1 cellular context compared by ENCODE assay signal in the genomic region with DNA sequence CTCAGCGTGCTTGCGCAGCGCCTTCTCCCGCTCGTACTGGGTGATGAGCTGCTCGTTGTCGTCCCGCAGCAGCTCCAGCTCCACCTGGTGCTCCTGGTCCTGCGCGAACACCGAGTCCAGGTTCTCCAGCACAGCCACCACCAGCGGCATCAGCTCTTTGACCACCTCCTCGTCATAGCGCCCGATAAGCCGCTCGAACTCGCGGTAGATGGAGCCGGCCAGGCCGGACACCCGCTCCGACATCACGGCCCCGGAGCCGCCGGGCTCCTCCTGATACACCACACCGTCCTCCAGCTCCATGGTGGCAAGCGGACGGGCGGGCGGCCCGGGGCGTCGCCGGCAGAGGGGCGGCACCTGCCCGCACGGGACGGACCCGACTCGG.
TF ChIP-seq lines count a peak whose summit lies in the region.

No MANE protein-coding gene starts in this region.

TF ChIP-seq in HepG2, 621 proteins besides CTCF, POLR2A, EP300 and RAD21 (continued from another document and continues in another):
- TF ChIP-seq, protein P1, sequence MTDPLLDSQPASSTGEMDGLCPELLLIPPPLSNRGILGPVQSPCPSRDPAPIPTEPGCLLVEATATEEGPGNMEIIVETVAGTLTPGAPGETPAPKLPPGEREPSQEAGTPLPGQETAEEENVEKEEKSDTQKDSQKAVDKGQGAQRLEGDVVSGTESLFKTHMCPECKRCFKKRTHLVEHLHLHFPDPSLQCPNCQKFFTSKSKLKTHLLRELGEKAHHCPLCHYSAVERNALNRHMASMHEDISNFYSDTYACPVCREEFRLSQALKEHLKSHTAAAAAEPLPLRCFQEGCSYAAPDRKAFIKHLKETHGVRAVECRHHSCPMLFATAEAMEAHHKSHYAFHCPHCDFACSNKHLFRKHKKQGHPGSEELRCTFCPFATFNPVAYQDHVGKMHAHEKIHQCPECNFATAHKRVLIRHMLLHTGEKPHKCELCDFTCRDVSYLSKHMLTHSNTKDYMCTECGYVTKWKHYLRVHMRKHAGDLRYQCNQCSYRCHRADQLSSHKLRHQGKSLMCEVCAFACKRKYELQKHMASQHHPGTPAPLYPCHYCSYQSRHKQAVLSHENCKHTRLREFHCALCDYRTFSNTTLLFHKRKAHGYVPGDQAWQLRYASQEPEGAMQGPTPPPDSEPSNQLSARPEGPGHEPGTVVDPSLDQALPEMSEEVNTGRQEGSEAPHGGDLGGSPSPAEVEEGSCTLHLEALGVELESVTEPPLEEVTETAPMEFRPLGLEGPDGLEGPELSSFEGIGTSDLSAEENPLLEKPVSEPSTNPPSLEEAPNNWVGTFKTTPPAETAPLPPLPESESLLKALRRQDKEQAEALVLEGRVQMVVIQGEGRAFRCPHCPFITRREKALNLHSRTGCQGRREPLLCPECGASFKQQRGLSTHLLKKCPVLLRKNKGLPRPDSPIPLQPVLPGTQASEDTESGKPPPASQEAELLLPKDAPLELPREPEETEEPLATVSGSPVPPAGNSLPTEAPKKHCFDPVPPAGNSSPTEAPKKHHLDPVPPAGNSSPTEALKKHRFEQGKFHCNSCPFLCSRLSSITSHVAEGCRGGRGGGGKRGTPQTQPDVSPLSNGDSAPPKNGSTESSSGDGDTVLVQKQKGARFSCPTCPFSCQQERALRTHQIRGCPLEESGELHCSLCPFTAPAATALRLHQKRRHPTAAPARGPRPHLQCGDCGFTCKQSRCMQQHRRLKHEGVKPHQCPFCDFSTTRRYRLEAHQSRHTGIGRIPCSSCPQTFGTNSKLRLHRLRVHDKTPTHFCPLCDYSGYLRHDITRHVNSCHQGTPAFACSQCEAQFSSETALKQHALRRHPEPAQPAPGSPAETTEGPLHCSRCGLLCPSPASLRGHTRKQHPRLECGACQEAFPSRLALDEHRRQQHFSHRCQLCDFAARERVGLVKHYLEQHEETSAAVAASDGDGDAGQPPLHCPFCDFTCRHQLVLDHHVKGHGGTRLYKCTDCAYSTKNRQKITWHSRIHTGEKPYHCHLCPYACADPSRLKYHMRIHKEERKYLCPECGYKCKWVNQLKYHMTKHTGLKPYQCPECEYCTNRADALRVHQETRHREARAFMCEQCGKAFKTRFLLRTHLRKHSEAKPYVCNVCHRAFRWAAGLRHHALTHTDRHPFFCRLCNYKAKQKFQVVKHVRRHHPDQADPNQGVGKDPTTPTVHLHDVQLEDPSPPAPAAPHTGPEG (CRISPR knock-in tag; IDR thresholded peaks at IDR 0.05) = peak; percentile 15; the same call in 1 of the 2 replicates
- TF ChIP-seq, protein P2, sequence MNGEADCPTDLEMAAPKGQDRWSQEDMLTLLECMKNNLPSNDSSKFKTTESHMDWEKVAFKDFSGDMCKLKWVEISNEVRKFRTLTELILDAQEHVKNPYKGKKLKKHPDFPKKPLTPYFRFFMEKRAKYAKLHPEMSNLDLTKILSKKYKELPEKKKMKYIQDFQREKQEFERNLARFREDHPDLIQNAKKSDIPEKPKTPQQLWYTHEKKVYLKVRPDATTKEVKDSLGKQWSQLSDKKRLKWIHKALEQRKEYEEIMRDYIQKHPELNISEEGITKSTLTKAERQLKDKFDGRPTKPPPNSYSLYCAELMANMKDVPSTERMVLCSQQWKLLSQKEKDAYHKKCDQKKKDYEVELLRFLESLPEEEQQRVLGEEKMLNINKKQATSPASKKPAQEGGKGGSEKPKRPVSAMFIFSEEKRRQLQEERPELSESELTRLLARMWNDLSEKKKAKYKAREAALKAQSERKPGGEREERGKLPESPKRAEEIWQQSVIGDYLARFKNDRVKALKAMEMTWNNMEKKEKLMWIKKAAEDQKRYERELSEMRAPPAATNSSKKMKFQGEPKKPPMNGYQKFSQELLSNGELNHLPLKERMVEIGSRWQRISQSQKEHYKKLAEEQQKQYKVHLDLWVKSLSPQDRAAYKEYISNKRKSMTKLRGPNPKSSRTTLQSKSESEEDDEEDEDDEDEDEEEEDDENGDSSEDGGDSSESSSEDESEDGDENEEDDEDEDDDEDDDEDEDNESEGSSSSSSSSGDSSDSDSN (CRISPR knock-in tag; IDR thresholded peaks at IDR 0.05) = peak; percentile 96
- TF ChIP-seq AGO2 (optimal IDR thresholded peaks at IDR 0.05; ENCODE audit: low read depth, low read length) (peak; percentile 76), KDM5A (IDR thresholded peaks at IDR 0.05; ENCODE audit: borderline replicate concordance, low read length) (no peak), ZNF263 (CRISPR knock-in tag; IDR thresholded peaks at IDR 0.05) (peak; percentile 91), ZNF749 (CRISPR knock-in tag; IDR thresholded peaks at IDR 0.05; ENCODE audit: borderline replicate concordance) (no peak), RFX5 (IDR thresholded peaks at IDR 0.05; ENCODE audit: low read depth, low read length) (no peak), RFX3 (CRISPR knock-in tag; IDR thresholded peaks at IDR 0.05) (no peak), SMYD3 (CRISPR knock-in tag; IDR thresholded peaks at IDR 0.05) (no peak), ZNF30 (CRISPR knock-in tag; IDR thresholded peaks at IDR 0.05) (no peak), ZNF383 (CRISPR knock-in tag; IDR thresholded peaks at IDR 0.05; ENCODE audit: borderline replicate concordance) (no peak), ZNF746 (CRISPR knock-in tag; IDR thresholded peaks at IDR 0.05) (no peak), ZBTB20 (CRISPR knock-in tag; IDR thresholded peaks at IDR 0.05; ENCODE audit: borderline replicate concordance, low read depth) (no peak), HMGA1 (CRISPR knock-in tag; conservative IDR thresholded peaks at IDR 0.05) (no peak), GFI1 (CRISPR knock-in tag; IDR thresholded peaks at IDR 0.05; ENCODE audit: borderline replicate concordance) (no peak), BRD4 (CRISPR knock-in tag; IDR thresholded peaks at IDR 0.05) (peak; percentile 79; the same call in 1 of the 2 replicates), TOE1 (CRISPR knock-in tag; IDR thresholded peaks at IDR 0.05) (no peak), ISL2 (CRISPR knock-in tag; IDR thresholded peaks at IDR 0.05) (no peak), KLF16 (CRISPR knock-in tag; IDR thresholded peaks at IDR 0.05) (no peak), ZBTB7A (CRISPR knock-in tag; IDR thresholded peaks at IDR 0.05) (0 out of 2 replicates have a peak, but pooled peaks have one; percentile 9), ONECUT2 (CRISPR knock-in tag; IDR thresholded peaks at IDR 0.05) (no peak)
- TF ChIP-seq, protein P3, sequence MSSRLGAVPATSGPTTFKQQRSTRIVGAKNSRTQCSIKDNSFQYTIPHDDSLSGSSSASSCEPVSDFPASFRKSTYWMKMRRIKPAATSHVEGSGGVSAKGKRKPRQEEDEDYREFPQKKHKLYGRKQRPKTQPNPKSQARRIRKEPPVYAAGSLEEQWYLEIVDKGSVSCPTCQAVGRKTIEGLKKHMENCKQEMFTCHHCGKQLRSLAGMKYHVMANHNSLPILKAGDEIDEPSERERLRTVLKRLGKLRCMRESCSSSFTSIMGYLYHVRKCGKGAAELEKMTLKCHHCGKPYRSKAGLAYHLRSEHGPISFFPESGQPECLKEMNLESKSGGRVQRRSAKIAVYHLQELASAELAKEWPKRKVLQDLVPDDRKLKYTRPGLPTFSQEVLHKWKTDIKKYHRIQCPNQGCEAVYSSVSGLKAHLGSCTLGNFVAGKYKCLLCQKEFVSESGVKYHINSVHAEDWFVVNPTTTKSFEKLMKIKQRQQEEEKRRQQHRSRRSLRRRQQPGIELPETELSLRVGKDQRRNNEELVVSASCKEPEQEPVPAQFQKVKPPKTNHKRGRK (CRISPR knock-in tag; IDR thresholded peaks at IDR 0.05) = no peak
- TF ChIP-seq, protein P4, sequence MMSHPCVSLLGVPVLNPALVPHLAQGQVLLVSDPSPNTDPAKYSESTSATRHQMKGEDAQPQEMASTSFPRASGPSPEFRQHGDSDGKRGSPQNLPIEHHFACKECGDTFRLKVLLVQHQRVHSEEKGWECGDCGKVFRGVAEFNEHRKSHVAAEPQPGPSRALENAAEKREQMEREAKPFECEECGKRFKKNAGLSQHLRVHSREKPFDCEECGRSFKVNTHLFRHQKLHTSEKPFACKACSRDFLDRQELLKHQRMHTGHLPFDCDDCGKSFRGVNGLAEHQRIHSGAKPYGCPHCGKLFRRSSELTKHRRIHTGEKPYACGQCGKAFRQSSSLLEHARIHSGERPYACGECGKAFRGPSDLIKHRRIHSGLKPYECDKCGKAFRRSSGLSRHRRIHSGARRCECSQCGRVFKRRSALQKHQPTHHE (CRISPR knock-in tag; IDR thresholded peaks at IDR 0.05; ENCODE audit: borderline replicate concordance) = no peak
- TF ChIP-seq, protein P5, sequence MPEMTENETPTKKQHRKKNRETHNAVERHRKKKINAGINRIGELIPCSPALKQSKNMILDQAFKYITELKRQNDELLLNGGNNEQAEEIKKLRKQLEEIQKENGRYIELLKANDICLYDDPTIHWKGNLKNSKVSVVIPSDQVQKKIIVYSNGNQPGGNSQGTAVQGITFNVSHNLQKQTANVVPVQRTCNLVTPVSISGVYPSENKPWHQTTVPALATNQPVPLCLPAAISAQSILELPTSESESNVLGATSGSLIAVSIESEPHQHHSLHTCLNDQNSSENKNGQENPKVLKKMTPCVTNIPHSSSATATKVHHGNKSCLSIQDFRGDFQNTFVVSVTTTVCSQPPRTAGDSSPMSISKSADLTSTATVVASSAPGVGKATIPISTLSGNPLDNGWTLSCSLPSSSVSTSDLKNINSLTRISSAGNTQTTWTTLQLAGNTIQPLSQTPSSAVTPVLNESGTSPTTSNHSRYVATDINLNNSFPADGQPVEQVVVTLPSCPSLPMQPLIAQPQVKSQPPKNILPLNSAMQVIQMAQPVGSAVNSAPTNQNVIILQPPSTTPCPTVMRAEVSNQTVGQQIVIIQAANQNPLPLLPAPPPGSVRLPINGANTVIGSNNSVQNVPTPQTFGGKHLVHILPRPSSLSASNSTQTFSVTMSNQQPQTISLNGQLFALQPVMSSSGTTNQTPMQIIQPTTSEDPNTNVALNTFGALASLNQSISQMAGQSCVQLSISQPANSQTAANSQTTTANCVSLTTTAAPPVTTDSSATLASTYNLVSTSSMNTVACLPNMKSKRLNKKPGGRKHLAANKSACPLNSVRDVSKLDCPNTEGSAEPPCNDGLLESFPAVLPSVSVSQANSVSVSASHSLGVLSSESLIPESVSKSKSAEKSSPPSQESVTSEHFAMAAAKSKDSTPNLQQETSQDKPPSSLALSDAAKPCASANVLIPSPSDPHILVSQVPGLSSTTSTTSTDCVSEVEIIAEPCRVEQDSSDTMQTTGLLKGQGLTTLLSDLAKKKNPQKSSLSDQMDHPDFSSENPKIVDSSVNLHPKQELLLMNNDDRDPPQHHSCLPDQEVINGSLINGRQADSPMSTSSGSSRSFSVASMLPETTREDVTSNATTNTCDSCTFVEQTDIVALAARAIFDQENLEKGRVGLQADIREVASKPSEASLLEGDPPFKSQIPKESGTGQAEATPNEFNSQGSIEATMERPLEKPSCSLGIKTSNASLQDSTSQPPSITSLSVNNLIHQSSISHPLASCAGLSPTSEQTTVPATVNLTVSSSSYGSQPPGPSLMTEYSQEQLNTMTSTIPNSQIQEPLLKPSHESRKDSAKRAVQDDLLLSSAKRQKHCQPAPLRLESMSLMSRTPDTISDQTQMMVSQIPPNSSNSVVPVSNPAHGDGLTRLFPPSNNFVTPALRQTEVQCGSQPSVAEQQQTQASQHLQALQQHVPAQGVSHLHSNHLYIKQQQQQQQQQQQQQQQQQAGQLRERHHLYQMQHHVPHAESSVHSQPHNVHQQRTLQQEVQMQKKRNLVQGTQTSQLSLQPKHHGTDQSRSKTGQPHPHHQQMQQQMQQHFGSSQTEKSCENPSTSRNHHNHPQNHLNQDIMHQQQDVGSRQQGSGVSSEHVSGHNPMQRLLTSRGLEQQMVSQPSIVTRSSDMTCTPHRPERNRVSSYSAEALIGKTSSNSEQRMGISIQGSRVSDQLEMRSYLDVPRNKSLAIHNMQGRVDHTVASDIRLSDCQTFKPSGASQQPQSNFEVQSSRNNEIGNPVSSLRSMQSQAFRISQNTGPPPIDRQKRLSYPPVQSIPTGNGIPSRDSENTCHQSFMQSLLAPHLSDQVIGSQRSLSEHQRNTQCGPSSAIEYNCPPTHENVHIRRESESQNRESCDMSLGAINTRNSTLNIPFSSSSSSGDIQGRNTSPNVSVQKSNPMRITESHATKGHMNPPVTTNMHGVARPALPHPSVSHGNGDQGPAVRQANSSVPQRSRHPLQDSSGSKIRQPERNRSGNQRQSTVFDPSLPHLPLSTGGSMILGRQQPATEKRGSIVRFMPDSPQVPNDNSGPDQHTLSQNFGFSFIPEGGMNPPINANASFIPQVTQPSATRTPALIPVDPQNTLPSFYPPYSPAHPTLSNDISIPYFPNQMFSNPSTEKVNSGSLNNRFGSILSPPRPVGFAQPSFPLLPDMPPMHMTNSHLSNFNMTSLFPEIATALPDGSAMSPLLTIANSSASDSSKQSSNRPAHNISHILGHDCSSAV (CRISPR knock-in tag; IDR thresholded peaks at IDR 0.05; ENCODE audit: borderline replicate concordance) = no peak
- TF ChIP-seq, protein P6, sequence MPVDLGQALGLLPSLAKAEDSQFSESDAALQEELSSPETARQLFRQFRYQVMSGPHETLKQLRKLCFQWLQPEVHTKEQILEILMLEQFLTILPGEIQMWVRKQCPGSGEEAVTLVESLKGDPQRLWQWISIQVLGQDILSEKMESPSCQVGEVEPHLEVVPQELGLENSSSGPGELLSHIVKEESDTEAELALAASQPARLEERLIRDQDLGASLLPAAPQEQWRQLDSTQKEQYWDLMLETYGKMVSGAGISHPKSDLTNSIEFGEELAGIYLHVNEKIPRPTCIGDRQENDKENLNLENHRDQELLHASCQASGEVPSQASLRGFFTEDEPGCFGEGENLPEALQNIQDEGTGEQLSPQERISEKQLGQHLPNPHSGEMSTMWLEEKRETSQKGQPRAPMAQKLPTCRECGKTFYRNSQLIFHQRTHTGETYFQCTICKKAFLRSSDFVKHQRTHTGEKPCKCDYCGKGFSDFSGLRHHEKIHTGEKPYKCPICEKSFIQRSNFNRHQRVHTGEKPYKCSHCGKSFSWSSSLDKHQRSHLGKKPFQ (CRISPR knock-in tag; IDR thresholded peaks at IDR 0.05; ENCODE audit: insufficient replicate concordance) = no peak
- TF ChIP-seq, protein P7, sequence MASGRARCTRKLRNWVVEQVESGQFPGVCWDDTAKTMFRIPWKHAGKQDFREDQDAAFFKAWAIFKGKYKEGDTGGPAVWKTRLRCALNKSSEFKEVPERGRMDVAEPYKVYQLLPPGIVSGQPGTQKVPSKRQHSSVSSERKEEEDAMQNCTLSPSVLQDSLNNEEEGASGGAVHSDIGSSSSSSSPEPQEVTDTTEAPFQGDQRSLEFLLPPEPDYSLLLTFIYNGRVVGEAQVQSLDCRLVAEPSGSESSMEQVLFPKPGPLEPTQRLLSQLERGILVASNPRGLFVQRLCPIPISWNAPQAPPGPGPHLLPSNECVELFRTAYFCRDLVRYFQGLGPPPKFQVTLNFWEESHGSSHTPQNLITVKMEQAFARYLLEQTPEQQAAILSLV (CRISPR knock-in tag; IDR thresholded peaks at IDR 0.05; ENCODE audit: borderline replicate concordance) = no peak
- TF ChIP-seq, protein P8, sequence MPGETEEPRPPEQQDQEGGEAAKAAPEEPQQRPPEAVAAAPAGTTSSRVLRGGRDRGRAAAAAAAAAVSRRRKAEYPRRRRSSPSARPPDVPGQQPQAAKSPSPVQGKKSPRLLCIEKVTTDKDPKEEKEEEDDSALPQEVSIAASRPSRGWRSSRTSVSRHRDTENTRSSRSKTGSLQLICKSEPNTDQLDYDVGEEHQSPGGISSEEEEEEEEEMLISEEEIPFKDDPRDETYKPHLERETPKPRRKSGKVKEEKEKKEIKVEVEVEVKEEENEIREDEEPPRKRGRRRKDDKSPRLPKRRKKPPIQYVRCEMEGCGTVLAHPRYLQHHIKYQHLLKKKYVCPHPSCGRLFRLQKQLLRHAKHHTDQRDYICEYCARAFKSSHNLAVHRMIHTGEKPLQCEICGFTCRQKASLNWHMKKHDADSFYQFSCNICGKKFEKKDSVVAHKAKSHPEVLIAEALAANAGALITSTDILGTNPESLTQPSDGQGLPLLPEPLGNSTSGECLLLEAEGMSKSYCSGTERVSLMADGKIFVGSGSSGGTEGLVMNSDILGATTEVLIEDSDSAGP (CRISPR knock-in tag; IDR thresholded peaks at IDR 0.05; ENCODE audit: borderline replicate concordance) = peak; percentile 47
